In the genomic region with DNA sequence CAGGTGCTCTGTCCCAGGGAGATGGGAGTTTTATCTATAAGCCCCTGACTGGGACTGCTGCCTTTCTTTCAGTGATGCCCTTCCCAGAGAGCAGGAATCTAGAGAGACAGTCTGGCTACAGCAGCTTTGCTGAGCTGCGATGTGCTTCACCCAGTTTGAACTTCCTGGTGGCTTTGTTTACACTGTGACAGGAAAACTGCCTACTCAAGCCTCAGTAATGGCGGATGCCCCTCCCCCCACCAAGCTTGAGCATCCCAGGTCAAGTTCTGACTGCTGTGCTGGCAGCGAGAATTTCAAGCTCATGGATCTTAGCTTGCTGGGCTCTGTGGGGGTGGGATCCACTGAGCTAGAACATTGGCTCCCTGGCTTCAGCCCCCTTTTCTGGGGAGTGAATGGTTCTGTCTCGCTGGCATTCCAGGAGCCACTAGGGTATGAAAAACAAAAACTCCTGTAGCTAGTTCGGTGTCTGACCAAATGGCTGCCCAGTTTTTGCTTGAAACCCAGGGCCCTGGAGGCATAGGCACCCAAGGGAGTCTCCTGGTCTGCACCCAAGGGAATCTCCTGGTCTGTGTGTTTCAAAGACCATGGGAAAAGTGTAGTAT, we compare ENCODE assay signal across 2 cellular contexts.
A peak's percentile ranks its signal among the peaks of the same experiment; 100 is the strongest.
TF ChIP-seq lines count a peak whose summit lies in the region.

No MANE protein-coding gene starts in this region.

TF ChIP-seq in WTC11, 78 proteins besides CTCF, POLR2A, EP300 and RAD21 (continues in another document):
- TF ChIP-seq ESRRA (CRISPR knock-in tag; IDR thresholded peaks at IDR 0.05; ENCODE audit: borderline replicate concordance): no peak
- TF ChIP-seq RELA (CRISPR knock-in tag; IDR thresholded peaks at IDR 0.05; ENCODE audit: borderline replicate concordance): no peak
- TF ChIP-seq FOXK1 (CRISPR knock-in tag; IDR thresholded peaks at IDR 0.05): peak; percentile 87
- TF ChIP-seq, protein P1, sequence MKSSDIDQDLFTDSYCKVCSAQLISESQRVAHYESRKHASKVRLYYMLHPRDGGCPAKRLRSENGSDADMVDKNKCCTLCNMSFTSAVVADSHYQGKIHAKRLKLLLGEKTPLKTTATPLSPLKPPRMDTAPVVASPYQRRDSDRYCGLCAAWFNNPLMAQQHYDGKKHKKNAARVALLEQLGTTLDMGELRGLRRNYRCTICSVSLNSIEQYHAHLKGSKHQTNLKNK (CRISPR knock-in tag; IDR thresholded peaks at IDR 0.05): no peak
- no peak for TF ChIP-seq GRHL2 (CRISPR knock-in tag; IDR thresholded peaks at IDR 0.05; ENCODE audit: insufficient replicate concordance, severe bottlenecking)
- no peak for TF ChIP-seq ZNF219 (CRISPR knock-in tag; IDR thresholded peaks at IDR 0.05; ENCODE audit: borderline replicate concordance)
- no peak for TF ChIP-seq JAZF1 (CRISPR knock-in tag; IDR thresholded peaks at IDR 0.05)
- no peak for TF ChIP-seq ZNF671 (CRISPR knock-in tag; IDR thresholded peaks at IDR 0.05)
- TF ChIP-seq, protein P2, sequence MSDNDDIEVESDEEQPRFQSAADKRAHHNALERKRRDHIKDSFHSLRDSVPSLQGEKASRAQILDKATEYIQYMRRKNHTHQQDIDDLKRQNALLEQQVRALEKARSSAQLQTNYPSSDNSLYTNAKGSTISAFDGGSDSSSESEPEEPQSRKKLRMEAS (CRISPR knock-in tag; IDR thresholded peaks at IDR 0.05): no peak
- TF ChIP-seq, protein P3, sequence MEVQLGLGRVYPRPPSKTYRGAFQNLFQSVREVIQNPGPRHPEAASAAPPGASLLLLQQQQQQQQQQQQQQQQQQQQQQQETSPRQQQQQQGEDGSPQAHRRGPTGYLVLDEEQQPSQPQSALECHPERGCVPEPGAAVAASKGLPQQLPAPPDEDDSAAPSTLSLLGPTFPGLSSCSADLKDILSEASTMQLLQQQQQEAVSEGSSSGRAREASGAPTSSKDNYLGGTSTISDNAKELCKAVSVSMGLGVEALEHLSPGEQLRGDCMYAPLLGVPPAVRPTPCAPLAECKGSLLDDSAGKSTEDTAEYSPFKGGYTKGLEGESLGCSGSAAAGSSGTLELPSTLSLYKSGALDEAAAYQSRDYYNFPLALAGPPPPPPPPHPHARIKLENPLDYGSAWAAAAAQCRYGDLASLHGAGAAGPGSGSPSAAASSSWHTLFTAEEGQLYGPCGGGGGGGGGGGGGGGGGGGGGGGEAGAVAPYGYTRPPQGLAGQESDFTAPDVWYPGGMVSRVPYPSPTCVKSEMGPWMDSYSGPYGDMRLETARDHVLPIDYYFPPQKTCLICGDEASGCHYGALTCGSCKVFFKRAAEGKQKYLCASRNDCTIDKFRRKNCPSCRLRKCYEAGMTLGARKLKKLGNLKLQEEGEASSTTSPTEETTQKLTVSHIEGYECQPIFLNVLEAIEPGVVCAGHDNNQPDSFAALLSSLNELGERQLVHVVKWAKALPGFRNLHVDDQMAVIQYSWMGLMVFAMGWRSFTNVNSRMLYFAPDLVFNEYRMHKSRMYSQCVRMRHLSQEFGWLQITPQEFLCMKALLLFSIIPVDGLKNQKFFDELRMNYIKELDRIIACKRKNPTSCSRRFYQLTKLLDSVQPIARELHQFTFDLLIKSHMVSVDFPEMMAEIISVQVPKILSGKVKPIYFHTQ (CRISPR knock-in tag; IDR thresholded peaks at IDR 0.05): no peak
- TF ChIP-seq KAT7 (CRISPR knock-in tag; IDR thresholded peaks at IDR 0.05; ENCODE audit: borderline replicate concordance): no peak
- no peak for TF ChIP-seq PRRX2 (CRISPR knock-in tag; IDR thresholded peaks at IDR 0.05)
- TF ChIP-seq NFE2L1 (CRISPR knock-in tag; IDR thresholded peaks at IDR 0.05): 0 out of 2 replicates have a peak, but pooled peaks have one; percentile 55
- TF ChIP-seq, protein P4, sequence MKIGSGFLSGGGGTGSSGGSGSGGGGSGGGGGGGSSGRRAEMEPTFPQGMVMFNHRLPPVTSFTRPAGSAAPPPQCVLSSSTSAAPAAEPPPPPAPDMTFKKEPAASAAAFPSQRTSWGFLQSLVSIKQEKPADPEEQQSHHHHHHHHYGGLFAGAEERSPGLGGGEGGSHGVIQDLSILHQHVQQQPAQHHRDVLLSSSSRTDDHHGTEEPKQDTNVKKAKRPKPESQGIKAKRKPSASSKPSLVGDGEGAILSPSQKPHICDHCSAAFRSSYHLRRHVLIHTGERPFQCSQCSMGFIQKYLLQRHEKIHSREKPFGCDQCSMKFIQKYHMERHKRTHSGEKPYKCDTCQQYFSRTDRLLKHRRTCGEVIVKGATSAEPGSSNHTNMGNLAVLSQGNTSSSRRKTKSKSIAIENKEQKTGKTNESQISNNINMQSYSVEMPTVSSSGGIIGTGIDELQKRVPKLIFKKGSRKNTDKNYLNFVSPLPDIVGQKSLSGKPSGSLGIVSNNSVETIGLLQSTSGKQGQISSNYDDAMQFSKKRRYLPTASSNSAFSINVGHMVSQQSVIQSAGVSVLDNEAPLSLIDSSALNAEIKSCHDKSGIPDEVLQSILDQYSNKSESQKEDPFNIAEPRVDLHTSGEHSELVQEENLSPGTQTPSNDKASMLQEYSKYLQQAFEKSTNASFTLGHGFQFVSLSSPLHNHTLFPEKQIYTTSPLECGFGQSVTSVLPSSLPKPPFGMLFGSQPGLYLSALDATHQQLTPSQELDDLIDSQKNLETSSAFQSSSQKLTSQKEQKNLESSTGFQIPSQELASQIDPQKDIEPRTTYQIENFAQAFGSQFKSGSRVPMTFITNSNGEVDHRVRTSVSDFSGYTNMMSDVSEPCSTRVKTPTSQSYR (CRISPR knock-in tag; IDR thresholded peaks at IDR 0.05): peak; percentile 31; the same call in 1 of the 2 replicates
- TF ChIP-seq ELF4 (CRISPR knock-in tag; IDR thresholded peaks at IDR 0.05; ENCODE audit: low read depth): no peak
- TF ChIP-seq, protein P5, sequence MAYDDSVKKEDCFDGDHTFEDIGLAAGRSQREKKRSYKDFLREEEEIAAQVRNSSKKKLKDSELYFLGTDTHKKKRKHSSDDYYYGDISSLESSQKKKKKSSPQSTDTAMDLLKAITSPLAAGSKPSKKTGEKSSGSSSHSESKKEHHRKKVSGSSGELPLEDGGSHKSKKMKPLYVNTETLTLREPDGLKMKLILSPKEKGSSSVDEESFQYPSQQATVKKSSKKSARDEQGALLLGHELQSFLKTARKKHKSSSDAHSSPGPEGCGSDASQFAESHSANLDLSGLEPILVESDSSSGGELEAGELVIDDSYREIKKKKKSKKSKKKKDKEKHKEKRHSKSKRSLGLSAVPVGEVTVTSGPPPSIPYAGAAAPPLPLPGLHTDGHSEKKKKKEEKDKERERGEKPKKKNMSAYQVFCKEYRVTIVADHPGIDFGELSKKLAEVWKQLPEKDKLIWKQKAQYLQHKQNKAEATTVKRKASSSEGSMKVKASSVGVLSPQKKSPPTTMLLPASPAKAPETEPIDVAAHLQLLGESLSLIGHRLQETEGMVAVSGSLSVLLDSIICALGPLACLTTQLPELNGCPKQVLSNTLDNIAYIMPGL (CRISPR knock-in tag; IDR thresholded peaks at IDR 0.05): no peak

TF ChIP-seq in HepG2, 621 proteins besides CTCF, POLR2A, EP300 and RAD21 (continues in another document):
- TF ChIP-seq STAT5B (CRISPR knock-in tag; IDR thresholded peaks at IDR 0.05) (no peak), PTBP1 (IDR thresholded peaks at IDR 0.05; ENCODE audit: low read depth, low read length, poor library complexity, severe bottlenecking) (no peak), ZNF563 (CRISPR knock-in tag; IDR thresholded peaks at IDR 0.05) (no peak), BRCA1 (CRISPR knock-in tag; IDR thresholded peaks at IDR 0.05) (no peak), HIVEP1 (CRISPR knock-in tag; IDR thresholded peaks at IDR 0.05) (no peak), NFRKB (IDR thresholded peaks at IDR 0.05) (no peak), TAF15 (IDR thresholded peaks at IDR 0.05; ENCODE audit: low read depth, low read length, poor library complexity, severe bottlenecking) (no peak), SOX6 (IDR thresholded peaks at IDR 0.05) (no peak), SOX6 (CRISPR knock-in tag; IDR thresholded peaks at IDR 0.05) (peak; percentile 40), ZNF12 (CRISPR knock-in tag; IDR thresholded peaks at IDR 0.05) (peak; percentile 35; the same call in 1 of the 2 replicates), ZNF644 (CRISPR knock-in tag; IDR thresholded peaks at IDR 0.05; ENCODE audit: low read depth) (0 out of 2 replicates have a peak, but pooled peaks have one; percentile 26), CBFB (CRISPR knock-in tag; IDR thresholded peaks at IDR 0.05) (no peak), CCDC6 (CRISPR knock-in tag; IDR thresholded peaks at IDR 0.05) (no peak), NFYC (CRISPR knock-in tag; IDR thresholded peaks at IDR 0.05) (no peak), ZSCAN9 (CRISPR knock-in tag; IDR thresholded peaks at IDR 0.05; ENCODE audit: borderline replicate concordance) (no peak), ZNF253 (CRISPR knock-in tag; IDR thresholded peaks at IDR 0.05; ENCODE audit: borderline replicate concordance) (no peak), ZMYM3 (CRISPR knock-in tag; IDR thresholded peaks at IDR 0.05) (no peak), ZNF256 (CRISPR knock-in tag; conservative IDR thresholded peaks at IDR 0.05) (no peak), HOXA5 (CRISPR knock-in tag; IDR thresholded peaks at IDR 0.05) (no peak), ZNF672 (CRISPR knock-in tag; IDR thresholded peaks at IDR 0.05) (no peak), MZF1 (CRISPR knock-in tag; IDR thresholded peaks at IDR 0.05; ENCODE audit: borderline replicate concordance) (no peak), ZFP82 (CRISPR knock-in tag; IDR thresholded peaks at IDR 0.05; ENCODE audit: borderline replicate concordance) (no peak), CHD4 (IDR thresholded peaks at IDR 0.05; ENCODE audit: borderline replicate concordance, low read length) (no peak), ZNF883 (CRISPR knock-in tag; IDR thresholded peaks at IDR 0.05; ENCODE audit: not compliant biosample characterization) (no peak), CC2D1A (CRISPR knock-in tag; IDR thresholded peaks at IDR 0.05) (no peak), ARHGAP35 (CRISPR knock-in tag; IDR thresholded peaks at IDR 0.05; ENCODE audit: borderline replicate concordance) (no peak), ZNF772 (CRISPR knock-in tag; IDR thresholded peaks at IDR 0.05) (no peak; the same call in 1 of the 2 replicates), ZBTB20 (CRISPR knock-in tag; IDR thresholded peaks at IDR 0.05; ENCODE audit: borderline replicate concordance, low read depth) (no peak), ZKSCAN5 (CRISPR knock-in tag; IDR thresholded peaks at IDR 0.05) (no peak), JUN (CRISPR knock-in tag; IDR thresholded peaks at IDR 0.05) (no peak), CREB1 (IDR thresholded peaks at IDR 0.05) (no peak), CREB1 (CRISPR knock-in tag; IDR thresholded peaks at IDR 0.05) (no peak), NFKBIZ (CRISPR knock-in tag; IDR thresholded peaks at IDR 0.05) (no peak), KDM3A (CRISPR knock-in tag; IDR thresholded peaks at IDR 0.05; ENCODE audit: low read depth) (0 out of 2 replicates have a peak, but pooled peaks have one; percentile 42)
- TF ChIP-seq, protein P6, sequence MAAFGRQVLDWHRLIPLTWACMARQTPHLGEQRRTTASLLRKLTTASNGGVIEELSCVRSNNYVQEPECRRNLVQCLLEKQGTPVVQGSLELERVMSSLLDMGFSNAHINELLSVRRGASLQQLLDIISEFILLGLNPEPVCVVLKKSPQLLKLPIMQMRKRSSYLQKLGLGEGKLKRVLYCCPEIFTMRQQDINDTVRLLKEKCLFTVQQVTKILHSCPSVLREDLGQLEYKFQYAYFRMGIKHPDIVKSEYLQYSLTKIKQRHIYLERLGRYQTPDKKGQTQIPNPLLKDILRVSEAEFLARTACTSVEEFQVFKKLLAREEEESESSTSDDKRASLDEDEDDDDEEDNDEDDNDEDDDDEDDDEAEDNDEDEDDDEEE (CRISPR knock-in tag; IDR thresholded peaks at IDR 0.05): no peak
- TF ChIP-seq, protein P7, sequence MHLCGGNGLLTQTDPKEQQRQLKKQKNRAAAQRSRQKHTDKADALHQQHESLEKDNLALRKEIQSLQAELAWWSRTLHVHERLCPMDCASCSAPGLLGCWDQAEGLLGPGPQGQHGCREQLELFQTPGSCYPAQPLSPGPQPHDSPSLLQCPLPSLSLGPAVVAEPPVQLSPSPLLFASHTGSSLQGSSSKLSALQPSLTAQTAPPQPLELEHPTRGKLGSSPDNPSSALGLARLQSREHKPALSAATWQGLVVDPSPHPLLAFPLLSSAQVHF (CRISPR knock-in tag; IDR thresholded peaks at IDR 0.05): no peak
- TF ChIP-seq, protein P8, sequence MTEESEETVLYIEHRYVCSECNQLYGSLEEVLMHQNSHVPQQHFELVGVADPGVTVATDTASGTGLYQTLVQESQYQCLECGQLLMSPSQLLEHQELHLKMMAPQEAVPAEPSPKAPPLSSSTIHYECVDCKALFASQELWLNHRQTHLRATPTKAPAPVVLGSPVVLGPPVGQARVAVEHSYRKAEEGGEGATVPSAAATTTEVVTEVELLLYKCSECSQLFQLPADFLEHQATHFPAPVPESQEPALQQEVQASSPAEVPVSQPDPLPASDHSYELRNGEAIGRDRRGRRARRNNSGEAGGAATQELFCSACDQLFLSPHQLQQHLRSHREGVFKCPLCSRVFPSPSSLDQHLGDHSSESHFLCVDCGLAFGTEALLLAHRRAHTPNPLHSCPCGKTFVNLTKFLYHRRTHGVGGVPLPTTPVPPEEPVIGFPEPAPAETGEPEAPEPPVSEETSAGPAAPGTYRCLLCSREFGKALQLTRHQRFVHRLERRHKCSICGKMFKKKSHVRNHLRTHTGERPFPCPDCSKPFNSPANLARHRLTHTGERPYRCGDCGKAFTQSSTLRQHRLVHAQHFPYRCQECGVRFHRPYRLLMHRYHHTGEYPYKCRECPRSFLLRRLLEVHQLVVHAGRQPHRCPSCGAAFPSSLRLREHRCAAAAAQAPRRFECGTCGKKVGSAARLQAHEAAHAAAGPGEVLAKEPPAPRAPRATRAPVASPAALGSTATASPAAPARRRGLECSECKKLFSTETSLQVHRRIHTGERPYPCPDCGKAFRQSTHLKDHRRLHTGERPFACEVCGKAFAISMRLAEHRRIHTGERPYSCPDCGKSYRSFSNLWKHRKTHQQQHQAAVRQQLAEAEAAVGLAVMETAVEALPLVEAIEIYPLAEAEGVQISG (CRISPR knock-in tag; IDR thresholded peaks at IDR 0.05): peak; percentile 44
- TF ChIP-seq, protein P9, sequence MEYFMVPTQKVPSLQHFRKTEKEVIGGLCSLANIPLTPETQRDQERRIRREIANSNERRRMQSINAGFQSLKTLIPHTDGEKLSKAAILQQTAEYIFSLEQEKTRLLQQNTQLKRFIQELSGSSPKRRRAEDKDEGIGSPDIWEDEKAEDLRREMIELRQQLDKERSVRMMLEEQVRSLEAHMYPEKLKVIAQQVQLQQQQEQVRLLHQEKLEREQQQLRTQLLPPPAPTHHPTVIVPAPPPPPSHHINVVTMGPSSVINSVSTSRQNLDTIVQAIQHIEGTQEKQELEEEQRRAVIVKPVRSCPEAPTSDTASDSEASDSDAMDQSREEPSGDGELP (IDR thresholded peaks at IDR 0.05; ENCODE audit: borderline replicate concordance, low read depth): no peak
- TF ChIP-seq, protein P10, sequence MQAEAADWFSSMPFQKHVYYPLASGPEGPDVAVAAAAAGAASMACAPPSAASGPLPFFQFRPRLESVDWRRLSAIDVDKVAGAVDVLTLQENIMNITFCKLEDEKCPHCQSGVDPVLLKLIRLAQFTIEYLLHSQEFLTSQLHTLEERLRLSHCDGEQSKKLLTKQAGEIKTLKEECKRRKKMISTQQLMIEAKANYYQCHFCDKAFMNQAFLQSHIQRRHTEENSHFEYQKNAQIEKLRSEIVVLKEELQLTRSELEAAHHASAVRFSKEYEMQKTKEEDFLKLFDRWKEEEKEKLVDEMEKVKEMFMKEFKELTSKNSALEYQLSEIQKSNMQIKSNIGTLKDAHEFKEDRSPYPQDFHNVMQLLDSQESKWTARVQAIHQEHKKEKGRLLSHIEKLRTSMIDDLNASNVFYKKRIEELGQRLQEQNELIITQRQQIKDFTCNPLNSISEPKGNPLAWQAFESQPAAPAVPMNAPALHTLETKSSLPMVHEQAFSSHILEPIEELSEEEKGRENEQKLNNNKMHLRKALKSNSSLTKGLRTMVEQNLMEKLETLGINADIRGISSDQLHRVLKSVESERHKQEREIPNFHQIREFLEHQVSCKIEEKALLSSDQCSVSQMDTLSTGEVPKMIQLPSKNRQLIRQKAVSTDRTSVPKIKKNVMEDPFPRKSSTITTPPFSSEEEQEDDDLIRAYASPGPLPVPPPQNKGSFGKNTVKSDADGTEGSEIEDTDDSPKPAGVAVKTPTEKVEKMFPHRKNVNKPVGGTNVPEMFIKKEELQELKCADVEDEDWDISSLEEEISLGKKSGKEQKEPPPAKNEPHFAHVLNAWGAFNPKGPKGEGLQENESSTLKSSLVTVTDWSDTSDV (CRISPR knock-in tag; IDR thresholded peaks at IDR 0.05): no peak
